27 cellular contexts compared by ENCODE assay signal in genomic region chr12:68529869-68530268, GRCh38.
"Had no signal": no experiment of that assay in that cellular context is flagged by ENCODE, and none has a peak within 500 bp of the region (broad histone marks: within the 10 kb centered on the region; RNA-seq: fewer than 3 reads in every experiment).

No MANE protein-coding gene starts in this region.

- H3K36me3 ChIP-seq: brain microvascular endothelial cell, WERI-Rb-1 had no signal

- H3K27me3 Mint-ChIP-seq: activated CD8-positive, alpha-beta T cell treated with anti-CD3 and anti-CD28 coated beads for 36 hours; activated naive CD8-positive, alpha-beta T cell treated with anti-CD3 and anti-CD28 coated beads, Interleukin-2, amount 10 ng/mL, durations not matched to agents 7 days and 5 days; activated T-helper 17 cell treated with anti-CD3 and anti-CD28 coated beads, Interleukin-2, amount 50 U/mL, for 72 hours; central memory CD8-positive, alpha-beta T cell; T-helper 17 cell had no signal

- H3K27ac ChIP-seq: brain microvascular endothelial cell, WERI-Rb-1 had no signal

- DNase-seq: activated B cell treated with CpG ODN at 0.5 μM for 24 hours; activated CD4-positive, alpha-beta T cell treated with anti-CD3 and anti-CD28 coated beads for 48 hours; activated CD4-positive, alpha-beta T cell treated with anti-CD3 and anti-CD28 coated beads, Interleukin-2, amount 50 U/mL, for 1 hour; activated CD4-positive, alpha-beta T cell treated with anti-CD3 and anti-CD28 coated beads, Interleukin-2, amount 50 U/mL, for 48 hours; activated CD8-positive, alpha-beta memory T cell treated with anti-CD3 and anti-CD28 coated beads for 24 hours; activated CD8-positive, alpha-beta T cell treated with anti-CD3 and anti-CD28 coated beads for 36 hours; activated effector memory CD4-positive, alpha-beta T cell treated with Interleukin-2 at 50 U/mL for 16 hours; activated gamma-delta T cell treated with Interleukin-2 at 50 U/mL for 16 hours; activated naive CD4-positive, alpha-beta T cell treated with anti-CD3 and anti-CD28 coated beads for 36 hours; activated naive CD8-positive, alpha-beta T cell treated with anti-CD3 and anti-CD28 coated beads, Interleukin-2, amount 10 ng/mL, durations not matched to agents 7 days and 5 days; activated T-cell treated with anti-CD3 and anti-CD28 coated beads, Interleukin-2, amount 50 U/mL, for 4 hours; brain microvascular endothelial cell; effector CD8-positive, alpha-beta T cell; head of caudate nucleus; T-helper 1 cell; T-helper 17 cell; T1000; WERI-Rb-1 had no signal

- H3K9me3 Mint-ChIP-seq: activated B cell treated with CpG ODN at 0.5 μM for 24 hours; activated CD8-positive, alpha-beta T cell treated with anti-CD3 and anti-CD28 coated beads for 36 hours; activated naive CD4-positive, alpha-beta T cell treated with anti-CD3 and anti-CD28 coated beads for 36 hours; activated naive CD4-positive, alpha-beta T cell treated with anti-CD3 and anti-CD28 coated beads, Interleukin-2, amount 50 U/mL, for 72 hours; activated T-helper 17 cell treated with anti-CD3 and anti-CD28 coated beads, Interleukin-2, amount 50 U/mL, for 72 hours; central memory CD8-positive, alpha-beta T cell had no signal

- H3K36me3 Mint-ChIP-seq: activated naive CD4-positive, alpha-beta T cell treated with anti-CD3 and anti-CD28 coated beads, Interleukin-2, amount 50 U/mL, for 72 hours had no signal

- H3K4me3 Mint-ChIP-seq: activated B cell treated with CpG ODN at 0.5 μM for 24 hours; activated CD8-positive, alpha-beta T cell treated with anti-CD3 and anti-CD28 coated beads for 36 hours; activated naive CD4-positive, alpha-beta T cell treated with anti-CD3 and anti-CD28 coated beads for 36 hours; activated naive CD8-positive, alpha-beta T cell treated with anti-CD3 and anti-CD28 coated beads, Interleukin-2, amount 10 ng/mL, durations not matched to agents 7 days and 5 days; activated T-cell treated with anti-CD3 and anti-CD28 coated beads, Interleukin-2, amount 50 U/mL, for 4 hours; activated T-helper 17 cell treated with anti-CD3 and anti-CD28 coated beads, Interleukin-2, amount 50 U/mL, for 72 hours; central memory CD8-positive, alpha-beta T cell; T-helper 17 cell; T-helper 2 cell treated with Interferon-gamma antibody and Interleukin-4, amounts not matched to agents 5 μg/mL and 100 μg/mL, for 36 hours had no signal

- ATAC-seq: activated CD4-positive, CD25-positive, alpha-beta regulatory T cell treated with anti-CD3 and anti-CD28 coated beads, Interleukin-2, amount 50 U/mL, for 24 hours; activated CD8-positive, alpha-beta T cell treated with anti-CD3 and anti-CD28 coated beads for 36 hours; activated naive CD4-positive, alpha-beta T cell treated with anti-CD3 and anti-CD28 coated beads, Interleukin-2, amount 50 U/mL, for 72 hours; activated T-cell treated with anti-CD3 and anti-CD28 coated beads, Interleukin-2, amount 50 U/mL, for 4 hours; activated T-helper 17 cell treated with anti-CD3 and anti-CD28 coated beads, Interleukin-2, amount 50 U/mL, for 72 hours; esophagus mucosa; T-helper 17 cell had no signal

- H3K27me3 ChIP-seq: brain microvascular endothelial cell had no signal

- H3K27ac Mint-ChIP-seq: activated B cell treated with CpG ODN at 0.5 μM for 24 hours; activated CD8-positive, alpha-beta T cell treated with anti-CD3 and anti-CD28 coated beads for 36 hours; activated naive CD4-positive, alpha-beta T cell treated with anti-CD3 and anti-CD28 coated beads for 36 hours; activated naive CD4-positive, alpha-beta T cell treated with anti-CD3 and anti-CD28 coated beads, Interleukin-2, amount 50 U/mL, for 72 hours; activated naive CD8-positive, alpha-beta T cell treated with anti-CD3 and anti-CD28 coated beads, Interleukin-2, amount 10 ng/mL, durations not matched to agents 7 days and 5 days; activated T-helper 17 cell treated with anti-CD3 and anti-CD28 coated beads, Interleukin-2, amount 50 U/mL, for 72 hours; T-helper 17 cell; T-helper 2 cell treated with Interferon-gamma antibody and Interleukin-4, amounts not matched to agents 5 μg/mL and 100 μg/mL, for 36 hours had no signal

- FAIRE-seq: bronchial epithelial cell, colon, frontal cortex had no signal

- H3K4me1 Mint-ChIP-seq: activated B cell treated with CpG ODN at 0.5 μM for 24 hours had no signal
